ENCODE assay signal across 21 cellular contexts in genomic region chr3:111485086-111485485, GRCh38. TPM values are rescaled to one million over a fixed set of nuclear protein-coding genes. Genes with fewer than 3 reads are reported as not detected.
"Had no signal": no experiment of that assay in that cellular context is flagged by ENCODE, and none has a peak within 500 bp of the region (broad histone marks: within the 10 kb centered on the region; RNA-seq: fewer than 3 reads in every experiment).

No MANE protein-coding gene starts in this region.

- H3K9me3 Mint-ChIP-seq: natural killer cell treated with Interleukin-12 subunit alpha and Interleukin-12 subunit beta and Interleukin-15 and Interleukin-18, amount 100 ng/mL, for 72 hours had no signal

- H3K4me1 Mint-ChIP-seq: activated CD4-positive, alpha-beta T cell treated with anti-CD3 and anti-CD28 coated beads for 36 hours; stimulated activated memory B cell treated with anti-CD40 and anti-IgM and Interleukin-4, amounts not matched to agents 10 μg/mL and 1 μg/mL and 100 μg/mL, for 72 hours; WTC11 had no signal

- H3K27me3 Mint-ChIP-seq: activated CD4-positive, alpha-beta memory T cell treated with anti-CD3 and anti-CD28 coated beads for 36 hours; activated CD4-positive, alpha-beta T cell treated with anti-CD3 and anti-CD28 coated beads for 36 hours; dendritic cell treated with granulocyte-macrophage colony-stimulating factor and Interleukin-4, amounts not matched to agents 40 ng/mL and 50 ng/mL, for 4 days had no signal

- H3K36me3 Mint-ChIP-seq: stimulated activated memory B cell treated with anti-CD40 and anti-IgM and Interleukin-4, amounts not matched to agents 10 μg/mL and 1 μg/mL and 100 μg/mL, for 72 hours had no signal

- ATAC-seq: activated CD4-positive, alpha-beta T cell treated with anti-CD3 and anti-CD28 coated beads for 36 hours; natural killer cell treated with Interleukin-12 subunit alpha and Interleukin-12 subunit beta and Interleukin-15 and Interleukin-18, amount 100 ng/mL, for 72 hours; sciatic nerve; stimulated activated memory B cell treated with anti-CD40 and anti-IgM and Interleukin-4, amounts not matched to agents 10 μg/mL and 1 μg/mL and 100 μg/mL, for 72 hours; upper lobe of right lung; WTC11 had no signal

- H3K4me3 Mint-ChIP-seq: activated CD4-positive, alpha-beta memory T cell treated with anti-CD3 and anti-CD28 coated beads for 36 hours; activated CD4-positive, alpha-beta T cell treated with anti-CD3 and anti-CD28 coated beads for 36 hours; activated naive CD4-positive, alpha-beta T cell treated with anti-CD3 and anti-CD28 coated beads for 36 hours; dendritic cell treated with granulocyte-macrophage colony-stimulating factor and Interleukin-4, amounts not matched to agents 40 ng/mL and 50 ng/mL, for 4 days; natural killer cell treated with Interleukin-12 subunit alpha and Interleukin-12 subunit beta and Interleukin-15 and Interleukin-18, amount 100 ng/mL, for 72 hours; stimulated activated memory B cell treated with anti-CD40 and anti-IgM and Interleukin-4, amounts not matched to agents 10 μg/mL and 1 μg/mL and 100 μg/mL, for 72 hours; T-helper 2 cell treated with Interferon-gamma antibody and Interleukin-4, amounts not matched to agents 5 μg/mL and 100 μg/mL, for 36 hours; WTC11 had no signal

- H3K27me3 ChIP-seq: esophagus muscularis mucosa, upper lobe of right lung had no signal

- H3K27ac ChIP-seq: esophagus muscularis mucosa, thoracic aorta, upper lobe of right lung had no signal

- H3K4me1 ChIP-seq: esophagus muscularis mucosa, upper lobe of right lung had no signal

- H3K27ac Mint-ChIP-seq: activated CD4-positive, alpha-beta memory T cell treated with anti-CD3 and anti-CD28 coated beads for 36 hours; activated CD4-positive, alpha-beta T cell treated with anti-CD3 and anti-CD28 coated beads for 36 hours; activated naive CD4-positive, alpha-beta T cell treated with anti-CD3 and anti-CD28 coated beads for 36 hours; activated T-helper 2 cell treated with anti-CD3 and anti-CD28 coated beads, Interferon-gamma antibody, Interleukin-2, Interleukin-4, amounts not matched to agents 10 μg/mL and 5 μg/mL and 100 μg/mL, durations not matched to agents 14 hours and 24 hours and 36 hours; dendritic cell treated with granulocyte-macrophage colony-stimulating factor and Interleukin-4, amounts not matched to agents 40 ng/mL and 50 ng/mL, for 4 days; natural killer cell treated with Interleukin-12 subunit alpha and Interleukin-12 subunit beta and Interleukin-15 and Interleukin-18, amount 100 ng/mL, for 72 hours; stimulated activated memory B cell treated with anti-CD40 and anti-IgM and Interleukin-4, amounts not matched to agents 10 μg/mL and 1 μg/mL and 100 μg/mL, for 72 hours; T-helper 2 cell treated with Interferon-gamma antibody and Interleukin-4, amounts not matched to agents 5 μg/mL and 100 μg/mL, for 36 hours; WTC11 had no signal

- H3K9me3 ChIP-seq: thoracic aorta, upper lobe of right lung had no signal

- H3K4me3 ChIP-seq: esophagus muscularis mucosa, thoracic aorta, upper lobe of right lung had no signal

- FAIRE-seq: endothelial cell of umbilical vein, islet of Langerhans, TTC549 had no signal

- H3K36me3 ChIP-seq: esophagus muscularis mucosa, thoracic aorta, upper lobe of right lung had no signal

- DNase-seq: activated CD4-positive, alpha-beta memory T cell treated with anti-CD3 and anti-CD28 coated beads for 36 hours; activated CD4-positive, alpha-beta T cell treated with anti-CD3 and anti-CD28 coated beads for 36 hours; activated naive CD4-positive, alpha-beta T cell treated with anti-CD3 and anti-CD28 coated beads for 36 hours; anterior cingulate cortex; effector memory CD4-positive, alpha-beta T cell; hippocampal formation; left cardiac atrium; stimulated activated CD4-positive, alpha-beta T cell treated with anti-CD3 and anti-CD28 coated beads, Interleukin-4, amount 100 ng/mL, for 4 hours; upper lobe of right lung had no signal

RNA-seq across cellular contexts. Expression of gene CD96, which starts 56.9 kb away (rescaled TPM):
- total RNA-seq: endothelial cell of umbilical vein had no signal
- polyA plus RNA-seq: endothelial cell of umbilical vein had no signal
